27 cellular contexts compared by ENCODE assay signal in the genomic region with DNA sequence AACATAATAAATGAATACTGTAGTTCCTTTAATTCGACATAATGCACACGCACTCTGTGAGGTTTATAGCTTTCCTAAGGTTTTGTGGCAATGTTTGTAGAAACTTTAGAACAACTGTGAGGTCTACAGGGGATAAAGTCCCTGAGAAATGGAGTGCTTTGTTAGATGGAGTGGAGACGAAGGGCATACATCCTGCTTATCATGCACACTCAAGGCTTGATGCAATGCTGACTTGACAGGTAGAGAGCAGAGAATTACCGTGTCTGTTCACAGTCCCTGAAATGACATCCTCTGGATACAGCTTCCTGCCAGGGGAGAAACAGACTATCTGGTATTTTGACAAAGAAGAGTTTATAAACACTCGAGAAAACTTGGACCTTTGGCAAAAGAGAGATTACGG.
"Had no signal": no experiment of that assay in that cellular context is flagged by ENCODE, and none has a peak within 500 bp of the region (broad histone marks: within the 10 kb centered on the region; RNA-seq: fewer than 3 reads in every experiment).

No MANE protein-coding gene starts in this region.

- H2AFZ ChIP-seq: parathyroid adenoma had no signal

- H3K79me2 ChIP-seq: parathyroid adenoma had no signal

- H3K9me3 Mint-ChIP-seq: activated CD4-positive, alpha-beta T cell treated with anti-CD3 and anti-CD28 coated beads, Interleukin-2, amount 10 ng/mL, durations not matched to agents 7 days and 5 days; activated CD8-positive, alpha-beta T cell treated with anti-CD3 and anti-CD28 coated beads for 36 hours; activated T-helper 1 cell treated with anti-CD3 and anti-CD28 coated beads, Interleukin-12 subunit alpha, Interleukin-12 subunit beta, Interleukin-2, Interleukin-4 antibody, amounts not matched to agents 30 ng/mL and 10 ng/mL and 1 ng/mL, durations not matched to agents 14 hours and 24 hours and 36 hours; endodermal cell; stimulated activated memory B cell treated with anti-CD40 and anti-IgM and Interleukin-4, amounts not matched to agents 10 μg/mL and 1 μg/mL and 100 μg/mL, for 72 hours; T-cell; T-helper 2 cell treated with Interferon-gamma antibody and Interleukin-4, amounts not matched to agents 5 μg/mL and 100 μg/mL, for 36 hours had no signal

- H3K36me3 ChIP-seq: esophagus squamous epithelium, neutrophil, stomach, suprapubic skin, tibial nerve had no signal

- H3K27ac ChIP-seq: neutrophil, parathyroid adenoma, suprapubic skin, tibial nerve, VCaP had no signal

- H3K4me1 ChIP-seq: esophagus squamous epithelium, parathyroid adenoma had no signal

- DNase-seq: activated CD4-positive, alpha-beta T cell treated with anti-CD3 and anti-CD28 coated beads, Interleukin-2, amount 10 ng/mL, durations not matched to agents 7 days and 5 days; activated CD8-positive, alpha-beta memory T cell treated with anti-CD3 and anti-CD28 coated beads, Interleukin-2, amount 10 ng/mL, durations not matched to agents 7 days and 5 days; activated CD8-positive, alpha-beta T cell treated with anti-CD3 and anti-CD28 coated beads for 36 hours; activated gamma-delta T cell treated with Interleukin-2 at 50 U/mL for 16 hours; activated T-cell treated with anti-CD3 and anti-CD28 coated beads for 4 hours; cortex of kidney; endodermal cell; esophagus squamous epithelium; foreskin fibroblast; kidney; naive thymus-derived CD4-positive, alpha-beta T cell; small intestine; stomach; T-cell had no signal

- H3K4me3 ChIP-seq: lung, stomach, suprapubic skin had no signal

- H3K9me3 ChIP-seq: esophagus squamous epithelium, neutrophil, stomach, suprapubic skin, tibial nerve had no signal

- H3K27ac Mint-ChIP-seq: activated CD4-positive, alpha-beta T cell treated with anti-CD3 and anti-CD28 coated beads, Interleukin-2, amount 10 ng/mL, durations not matched to agents 7 days and 5 days; activated CD8-positive, alpha-beta memory T cell treated with anti-CD3 and anti-CD28 coated beads, Interleukin-2, amount 10 ng/mL, durations not matched to agents 7 days and 5 days; activated CD8-positive, alpha-beta T cell treated with anti-CD3 and anti-CD28 coated beads for 36 hours; activated naive CD4-positive, alpha-beta T cell treated with anti-CD3 and anti-CD28 coated beads, Interleukin-2, amount 50 U/mL, for 24 hours; activated T-helper 1 cell treated with anti-CD3 and anti-CD28 coated beads, Interleukin-12 subunit alpha, Interleukin-12 subunit beta, Interleukin-2, Interleukin-4 antibody, amounts not matched to agents 30 ng/mL and 10 ng/mL and 1 ng/mL, durations not matched to agents 14 hours and 24 hours and 36 hours; endodermal cell; naive thymus-derived CD4-positive, alpha-beta T cell; stimulated activated memory B cell treated with anti-CD40 and anti-IgM and Interleukin-4, amounts not matched to agents 10 μg/mL and 1 μg/mL and 100 μg/mL, for 72 hours; T-cell; T-helper 2 cell treated with Interferon-gamma antibody and Interleukin-4, amounts not matched to agents 5 μg/mL and 100 μg/mL, for 36 hours had no signal

- H3K27me3 ChIP-seq: esophagus squamous epithelium, neutrophil, stomach, suprapubic skin, tibial nerve had no signal

- H3K9ac ChIP-seq: parathyroid adenoma had no signal

- H3K27me3 Mint-ChIP-seq: activated naive CD4-positive, alpha-beta T cell treated with anti-CD3 and anti-CD28 coated beads, Interleukin-2, amount 50 U/mL, for 24 hours; stimulated activated memory B cell treated with anti-CD40 and anti-IgM and Interleukin-4, amounts not matched to agents 10 μg/mL and 1 μg/mL and 100 μg/mL, for 72 hours had no signal

- H3K4me1 Mint-ChIP-seq: activated CD4-positive, alpha-beta T cell treated with anti-CD3 and anti-CD28 coated beads, Interleukin-2, amount 10 ng/mL, durations not matched to agents 7 days and 5 days; activated CD8-positive, alpha-beta memory T cell treated with anti-CD3 and anti-CD28 coated beads, Interleukin-2, amount 10 ng/mL, durations not matched to agents 7 days and 5 days; activated naive CD4-positive, alpha-beta T cell treated with anti-CD3 and anti-CD28 coated beads, Interleukin-2, amount 50 U/mL, for 24 hours; naive thymus-derived CD4-positive, alpha-beta T cell; T-cell had no signal

- ATAC-seq: activated CD4-positive, CD25-positive, alpha-beta regulatory T cell treated with anti-CD3 and anti-CD28 coated beads, Interleukin-2, amount 50 U/mL, for 24 hours; activated CD8-positive, alpha-beta memory T cell treated with anti-CD3 and anti-CD28 coated beads, Interleukin-2, amount 10 ng/mL, durations not matched to agents 7 days and 5 days; activated CD8-positive, alpha-beta T cell treated with anti-CD3 and anti-CD28 coated beads for 36 hours; left lobe of liver; naive thymus-derived CD4-positive, alpha-beta T cell; sciatic nerve; stimulated activated memory B cell treated with anti-CD40 and anti-IgM and Interleukin-4, amounts not matched to agents 10 μg/mL and 1 μg/mL and 100 μg/mL, for 72 hours; T-cell had no signal

- H3K4me3 Mint-ChIP-seq: activated CD4-positive, alpha-beta T cell treated with anti-CD3 and anti-CD28 coated beads, Interleukin-2, amount 10 ng/mL, durations not matched to agents 7 days and 5 days; activated CD8-positive, alpha-beta memory T cell treated with anti-CD3 and anti-CD28 coated beads, Interleukin-2, amount 10 ng/mL, durations not matched to agents 7 days and 5 days; activated CD8-positive, alpha-beta T cell treated with anti-CD3 and anti-CD28 coated beads for 36 hours; activated naive CD4-positive, alpha-beta T cell treated with anti-CD3 and anti-CD28 coated beads, Interleukin-2, amount 50 U/mL, for 24 hours; activated T-helper 1 cell treated with anti-CD3 and anti-CD28 coated beads, Interleukin-12 subunit alpha, Interleukin-12 subunit beta, Interleukin-2, Interleukin-4 antibody, amounts not matched to agents 30 ng/mL and 10 ng/mL and 1 ng/mL, durations not matched to agents 14 hours and 24 hours and 36 hours; endodermal cell; naive thymus-derived CD4-positive, alpha-beta T cell; stimulated activated memory B cell treated with anti-CD40 and anti-IgM and Interleukin-4, amounts not matched to agents 10 μg/mL and 1 μg/mL and 100 μg/mL, for 72 hours; T-cell; T-helper 2 cell treated with Interferon-gamma antibody and Interleukin-4, amounts not matched to agents 5 μg/mL and 100 μg/mL, for 36 hours had no signal

- H3K36me3 Mint-ChIP-seq: activated CD8-positive, alpha-beta memory T cell treated with anti-CD3 and anti-CD28 coated beads, Interleukin-2, amount 10 ng/mL, durations not matched to agents 7 days and 5 days; activated naive CD4-positive, alpha-beta T cell treated with anti-CD3 and anti-CD28 coated beads, Interleukin-2, amount 50 U/mL, for 24 hours; naive thymus-derived CD4-positive, alpha-beta T cell; stimulated activated memory B cell treated with anti-CD40 and anti-IgM and Interleukin-4, amounts not matched to agents 10 μg/mL and 1 μg/mL and 100 μg/mL, for 72 hours; T-cell had no signal
